ENCODE assay signal across 2 cellular contexts in the genomic region with DNA sequence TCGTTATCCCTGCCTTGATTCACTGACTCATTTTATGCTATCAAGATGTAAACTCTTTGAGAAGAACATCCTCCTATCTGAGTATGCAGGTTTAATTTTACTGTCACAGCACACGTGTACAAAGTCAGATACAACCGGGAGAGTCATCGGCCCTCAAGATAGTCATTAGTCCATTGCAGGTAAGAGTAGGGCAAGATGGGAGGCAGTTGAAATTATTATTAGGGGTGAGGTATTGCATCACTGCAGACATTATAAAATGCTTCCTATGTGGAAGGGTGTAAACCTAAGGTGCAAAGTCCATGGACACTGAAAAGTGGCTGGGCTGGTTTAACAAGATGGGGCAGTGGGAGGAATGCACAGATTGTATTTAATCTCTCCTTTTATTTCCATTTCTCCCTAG.
TF ChIP-seq lines count a peak whose summit lies in the region.

No MANE protein-coding gene starts in this region.

TF ChIP-seq in A549, 52 proteins besides CTCF, POLR2A, EP300 and RAD21:
- TF ChIP-seq HOXB13 (CRISPR knock-in tag; IDR thresholded peaks at IDR 0.05; ENCODE audit: low read depth): no peak
- TF ChIP-seq CHD2 (IDR thresholded peaks at IDR 0.05; ENCODE audit: low read length, partially characterized antibody): no peak
- no peak for TF ChIP-seq KDM1A (IDR thresholded peaks at IDR 0.05; ENCODE audit: low read depth)
- no peak for TF ChIP-seq TFCP2L1 (CRISPR knock-in tag; IDR thresholded peaks at IDR 0.05)

TF ChIP-seq in H1, 55 proteins besides CTCF, POLR2A, EP300 and RAD21:
- TF ChIP-seq RXRA (IDR thresholded peaks at IDR 0.05; ENCODE audit: insufficient read depth, low read depth, low read length) (no peak), SIX5 (IDR thresholded peaks at IDR 0.05; ENCODE audit: low read depth, low read length) (no peak), POU5F1 (IDR thresholded peaks at IDR 0.05; ENCODE audit: low read depth, low read length) (no peak)
